ENCODE assay signal across 1 cellular context in the genomic region with DNA sequence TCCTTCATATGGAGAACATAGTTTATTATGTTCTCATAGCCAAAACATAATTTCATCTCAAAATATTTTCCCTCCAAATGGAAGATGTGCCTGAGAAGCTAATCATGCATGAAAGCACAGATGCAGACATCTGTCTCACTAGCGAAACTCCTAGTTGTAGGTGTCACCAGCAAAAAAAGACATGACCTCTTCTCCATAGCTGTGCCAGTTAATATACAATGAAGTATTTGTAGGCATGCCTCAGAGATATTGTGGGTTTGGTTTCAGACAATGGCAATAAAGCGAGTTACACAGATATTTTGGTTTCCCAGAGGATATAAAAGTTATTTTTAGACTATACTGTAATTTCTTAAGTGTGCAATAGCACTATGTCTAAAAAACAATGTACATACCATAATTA.
TF ChIP-seq lines count a peak whose summit lies in the region.

No MANE protein-coding gene starts in this region.

TF ChIP-seq in GM23338, 12 proteins besides CTCF, POLR2A, EP300 and RAD21 (continued from another document):
- TF ChIP-seq, protein P1, sequence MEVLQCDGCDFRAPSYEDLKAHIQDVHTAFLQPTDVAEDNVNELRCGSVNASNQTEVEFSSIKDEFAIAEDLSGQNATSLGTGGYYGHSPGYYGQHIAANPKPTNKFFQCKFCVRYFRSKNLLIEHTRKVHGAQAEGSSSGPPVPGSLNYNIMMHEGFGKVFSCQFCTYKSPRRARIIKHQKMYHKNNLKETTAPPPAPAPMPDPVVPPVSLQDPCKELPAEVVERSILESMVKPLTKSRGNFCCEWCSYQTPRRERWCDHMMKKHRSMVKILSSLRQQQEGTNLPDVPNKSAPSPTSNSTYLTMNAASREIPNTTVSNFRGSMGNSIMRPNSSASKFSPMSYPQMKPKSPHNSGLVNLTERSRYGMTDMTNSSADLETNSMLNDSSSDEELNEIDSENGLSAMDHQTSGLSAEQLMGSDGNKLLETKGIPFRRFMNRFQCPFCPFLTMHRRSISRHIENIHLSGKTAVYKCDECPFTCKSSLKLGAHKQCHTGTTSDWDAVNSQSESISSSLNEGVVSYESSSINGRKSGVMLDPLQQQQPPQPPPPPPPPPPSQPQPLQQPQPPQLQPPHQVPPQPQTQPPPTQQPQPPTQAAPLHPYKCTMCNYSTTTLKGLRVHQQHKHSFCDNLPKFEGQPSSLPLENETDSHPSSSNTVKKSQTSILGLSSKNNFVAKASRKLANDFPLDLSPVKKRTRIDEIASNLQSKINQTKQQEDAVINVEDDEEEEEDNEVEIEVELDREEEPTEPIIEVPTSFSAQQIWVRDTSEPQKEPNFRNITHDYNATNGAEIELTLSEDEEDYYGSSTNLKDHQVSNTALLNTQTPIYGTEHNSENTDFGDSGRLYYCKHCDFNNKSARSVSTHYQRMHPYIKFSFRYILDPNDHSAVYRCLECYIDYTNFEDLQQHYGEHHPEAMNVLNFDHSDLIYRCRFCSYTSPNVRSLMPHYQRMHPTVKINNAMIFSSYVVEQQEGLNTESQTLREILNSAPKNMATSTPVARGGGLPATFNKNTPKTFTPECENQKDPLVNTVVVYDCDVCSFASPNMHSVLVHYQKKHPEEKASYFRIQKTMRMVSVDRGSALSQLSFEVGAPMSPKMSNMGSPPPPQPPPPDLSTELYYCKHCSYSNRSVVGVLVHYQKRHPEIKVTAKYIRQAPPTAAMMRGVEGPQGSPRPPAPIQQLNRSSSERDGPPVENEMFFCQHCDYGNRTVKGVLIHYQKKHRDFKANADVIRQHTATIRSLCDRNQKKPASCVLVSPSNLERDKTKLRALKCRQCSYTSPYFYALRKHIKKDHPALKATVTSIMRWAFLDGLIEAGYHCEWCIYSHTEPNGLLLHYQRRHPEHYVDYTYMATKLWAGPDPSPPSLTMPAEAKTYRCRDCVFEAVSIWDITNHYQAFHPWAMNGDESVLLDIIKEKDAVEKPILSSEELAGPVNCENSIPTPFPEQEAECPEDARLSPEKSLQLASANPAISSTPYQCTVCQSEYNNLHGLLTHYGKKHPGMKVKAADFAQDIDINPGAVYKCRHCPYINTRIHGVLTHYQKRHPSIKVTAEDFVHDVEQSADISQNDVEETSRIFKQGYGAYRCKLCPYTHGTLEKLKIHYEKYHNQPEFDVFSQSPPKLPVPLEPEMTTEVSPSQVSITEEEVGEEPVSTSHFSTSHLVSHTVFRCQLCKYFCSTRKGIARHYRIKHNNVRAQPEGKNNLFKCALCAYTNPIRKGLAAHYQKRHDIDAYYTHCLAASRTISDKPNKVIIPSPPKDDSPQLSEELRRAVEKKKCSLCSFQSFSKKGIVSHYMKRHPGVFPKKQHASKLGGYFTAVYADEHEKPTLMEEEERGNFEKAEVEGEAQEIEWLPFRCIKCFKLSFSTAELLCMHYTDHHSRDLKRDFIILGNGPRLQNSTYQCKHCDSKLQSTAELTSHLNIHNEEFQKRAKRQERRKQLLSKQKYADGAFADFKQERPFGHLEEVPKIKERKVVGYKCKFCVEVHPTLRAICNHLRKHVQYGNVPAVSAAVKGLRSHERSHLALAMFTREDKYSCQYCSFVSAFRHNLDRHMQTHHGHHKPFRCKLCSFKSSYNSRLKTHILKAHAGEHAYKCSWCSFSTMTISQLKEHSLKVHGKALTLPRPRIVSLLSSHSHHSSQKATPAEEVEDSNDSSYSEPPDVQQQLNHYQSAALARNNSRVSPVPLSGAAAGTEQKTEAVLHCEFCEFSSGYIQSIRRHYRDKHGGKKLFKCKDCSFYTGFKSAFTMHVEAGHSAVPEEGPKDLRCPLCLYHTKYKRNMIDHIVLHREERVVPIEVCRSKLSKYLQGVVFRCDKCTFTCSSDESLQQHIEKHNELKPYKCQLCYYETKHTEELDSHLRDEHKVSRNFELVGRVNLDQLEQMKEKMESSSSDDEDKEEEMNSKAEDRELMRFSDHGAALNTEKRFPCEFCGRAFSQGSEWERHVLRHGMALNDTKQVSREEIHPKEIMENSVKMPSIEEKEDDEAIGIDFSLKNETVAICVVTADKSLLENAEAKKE (CRISPR knock-in tag; IDR thresholded peaks at IDR 0.05): no peak
- TF ChIP-seq, protein P2, sequence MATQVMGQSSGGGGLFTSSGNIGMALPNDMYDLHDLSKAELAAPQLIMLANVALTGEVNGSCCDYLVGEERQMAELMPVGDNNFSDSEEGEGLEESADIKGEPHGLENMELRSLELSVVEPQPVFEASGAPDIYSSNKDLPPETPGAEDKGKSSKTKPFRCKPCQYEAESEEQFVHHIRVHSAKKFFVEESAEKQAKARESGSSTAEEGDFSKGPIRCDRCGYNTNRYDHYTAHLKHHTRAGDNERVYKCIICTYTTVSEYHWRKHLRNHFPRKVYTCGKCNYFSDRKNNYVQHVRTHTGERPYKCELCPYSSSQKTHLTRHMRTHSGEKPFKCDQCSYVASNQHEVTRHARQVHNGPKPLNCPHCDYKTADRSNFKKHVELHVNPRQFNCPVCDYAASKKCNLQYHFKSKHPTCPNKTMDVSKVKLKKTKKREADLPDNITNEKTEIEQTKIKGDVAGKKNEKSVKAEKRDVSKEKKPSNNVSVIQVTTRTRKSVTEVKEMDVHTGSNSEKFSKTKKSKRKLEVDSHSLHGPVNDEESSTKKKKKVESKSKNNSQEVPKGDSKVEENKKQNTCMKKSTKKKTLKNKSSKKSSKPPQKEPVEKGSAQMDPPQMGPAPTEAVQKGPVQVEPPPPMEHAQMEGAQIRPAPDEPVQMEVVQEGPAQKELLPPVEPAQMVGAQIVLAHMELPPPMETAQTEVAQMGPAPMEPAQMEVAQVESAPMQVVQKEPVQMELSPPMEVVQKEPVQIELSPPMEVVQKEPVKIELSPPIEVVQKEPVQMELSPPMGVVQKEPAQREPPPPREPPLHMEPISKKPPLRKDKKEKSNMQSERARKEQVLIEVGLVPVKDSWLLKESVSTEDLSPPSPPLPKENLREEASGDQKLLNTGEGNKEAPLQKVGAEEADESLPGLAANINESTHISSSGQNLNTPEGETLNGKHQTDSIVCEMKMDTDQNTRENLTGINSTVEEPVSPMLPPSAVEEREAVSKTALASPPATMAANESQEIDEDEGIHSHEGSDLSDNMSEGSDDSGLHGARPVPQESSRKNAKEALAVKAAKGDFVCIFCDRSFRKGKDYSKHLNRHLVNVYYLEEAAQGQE (IDR thresholded peaks at IDR 0.05; ENCODE audit: unreplicated experiment): no peak
- TF ChIP-seq NANOG (IDR thresholded peaks at IDR 0.05; ENCODE audit: borderline replicate concordance): no peak
- no peak for TF ChIP-seq ZNF331 (CRISPR knock-in tag; IDR thresholded peaks at IDR 0.05; ENCODE audit: low read depth)
- TF ChIP-seq POLR2AphosphoS5 (IDR thresholded peaks at IDR 0.05; ENCODE audit: low read depth): no peak
- TF ChIP-seq ZNF114 (CRISPR knock-in tag; IDR thresholded peaks at IDR 0.05): no peak
- TF ChIP-seq EZH2 (IDR thresholded peaks at IDR 0.05; ENCODE audit: low read depth, unreplicated experiment): no peak
- no peak for TF ChIP-seq CREB1 (CRISPR knock-in tag; IDR thresholded peaks at IDR 0.05; ENCODE audit: low read depth)
